In genomic region chr1:45008516-45008915, GRCh38 we compare ENCODE assay signal across 1 cellular context.
TF ChIP-seq lines count a peak whose summit lies in the region.

No MANE protein-coding gene starts in this region.

TF ChIP-seq in K562, 482 proteins besides CTCF, POLR2A, EP300 and RAD21 (continued from another document):
- 0 out of 2 replicates have a peak, but pooled peaks have one; percentile 45 for TF ChIP-seq ZC3H4 (CRISPR knock-in tag; IDR thresholded peaks at IDR 0.05; ENCODE audit: borderline replicate concordance)
TF ChIP-seq in K562: peak in this region for 1.
